13 cellular contexts compared by ENCODE assay signal in the genomic region with DNA sequence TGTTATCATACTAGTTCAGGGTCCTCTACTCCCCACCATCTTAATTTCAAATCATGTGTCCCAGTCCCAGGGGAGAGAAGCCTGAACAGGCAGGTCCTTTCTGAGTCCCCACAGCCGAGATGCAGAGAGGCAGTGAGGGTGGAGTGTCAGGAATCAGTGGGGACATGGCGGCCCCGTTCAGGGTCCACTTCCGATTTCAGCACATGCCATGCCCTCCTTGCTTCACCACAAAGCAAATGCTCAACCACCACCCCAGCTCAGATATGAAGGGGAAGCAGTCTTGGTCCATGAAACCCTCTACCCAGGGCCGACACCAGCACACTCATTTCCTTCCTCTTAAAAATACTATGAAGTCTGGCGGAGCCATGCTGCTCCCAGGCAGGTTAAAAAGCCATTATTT. TPM values are rescaled to one million over a fixed set of nuclear protein-coding genes. Genes with fewer than 3 reads are reported as not detected.
DNase-seq lines count a peak whose midpoint lies in the region; ATAC-seq and TF ChIP-seq lines count a peak whose summit lies in the region.
"Had no signal": no experiment of that assay in that cellular context is flagged by ENCODE, and none has a peak within 500 bp of the region (broad histone marks: within the 10 kb centered on the region; RNA-seq: fewer than 3 reads in every experiment).

No MANE protein-coding gene starts in this region.

- no peaks in the 10 kb centered on the region for H3K9me3 ChIP-seq in OCI-LY1 (ENCODE audit: low read length)
- H3K9me3 ChIP-seq: adrenal gland, SK-N-SH had no signal

- H3K4me1 ChIP-seq in OCI-LY1 (ENCODE audit: insufficient read depth, low read length, severe bottlenecking), result peaks cover 74% of the 10 kb centered on the region

- no peaks in the 10 kb centered on the region for H3K27me3 Mint-ChIP-seq in activated T-cell treated with anti-CD3 and anti-CD28 coated beads, Interleukin-2, amount 50 U/mL, for 72 hours (ENCODE audit: low read depth)
- H3K27me3 Mint-ChIP-seq in activated T-cell treated with anti-CD3 and anti-CD28 coated beads, Interleukin-2, amount 50 U/mL, for 4 hours (ENCODE audit: low read depth), result no peaks in the 10 kb centered on the region
- H3K27me3 Mint-ChIP-seq in dendritic cell treated with granulocyte-macrophage colony-stimulating factor and Interleukin-4, amounts not matched to agents 40 ng/mL and 50 ng/mL, for 4 days, result no peaks in the 10 kb centered on the region
- no peaks in the 10 kb centered on the region for H3K27me3 Mint-ChIP-seq in stimulated activated naive CD8-positive, alpha-beta T cell treated with anti-CD3 and anti-CD28 coated beads, Interleukin-15, amount 100 ng/mL, for 72 hours

- ATAC-seq in activated T-cell treated with anti-CD3 and anti-CD28 coated beads, Interleukin-2, amount 50 U/mL, for 72 hours (replicated peaks in 1 of 2), result peak in 1 of 2 donors; percentile 13
- ATAC-seq in activated T-cell treated with anti-CD3 and anti-CD28 coated beads, Interleukin-2, amount 50 U/mL, for 4 hours, result no peak
- peak; percentile 23 for ATAC-seq in stimulated activated naive CD8-positive, alpha-beta T cell treated with anti-CD3 and anti-CD28 coated beads, Interleukin-15, amount 100 ng/mL, for 72 hours
- ATAC-seq in GM18498 (IDR thresholded peaks at IDR 0.05; ENCODE audit: unreplicated experiment), result no peak
- ATAC-seq: left colon, sciatic nerve had no signal

- DNase-seq in activated T-cell treated with anti-CD3 and anti-CD28 coated beads, Interleukin-2, amount 50 U/mL, for 72 hours, result no peak
- no peak for DNase-seq in activated T-cell treated with anti-CD3 and anti-CD28 coated beads, Interleukin-2, amount 50 U/mL, for 4 hours
- DNase-seq in stimulated activated naive CD8-positive, alpha-beta T cell treated with anti-CD3 and anti-CD28 coated beads, Interleukin-15, amount 100 ng/mL, for 72 hours, result no peak
- no peak for DNase-seq in activated effector memory CD4-positive, alpha-beta T cell treated with Interleukin-2 at 50 U/mL for 16 hours
- no peak for DNase-seq in stimulated activated CD8-positive, alpha-beta memory T cell treated with anti-CD3 and anti-CD28 coated beads, Interleukin-4, amount 100 ng/mL, for 48 hours
- DNase-seq: left colon, NCI-H1930, SK-N-SH had no signal

- H3K9ac ChIP-seq in OCI-LY1 (ENCODE audit: low read length), result peak overlapping the region; percentile 16; the same call in 1 of the 2 replicates
- H3K9ac ChIP-seq: SK-N-SH had no signal

- intact Hi-C loops in dendritic cell treated with granulocyte-macrophage colony-stimulating factor and Interleukin-4, amounts not matched to agents 40 ng/mL and 50 ng/mL, for 4 days (cut with micrococcal nuclease), result no loop called here

- no peaks in the 10 kb centered on the region for H3K9me3 Mint-ChIP-seq in activated T-cell treated with anti-CD3 and anti-CD28 coated beads, Interleukin-2, amount 50 U/mL, for 72 hours
- no peaks in the 10 kb centered on the region for H3K9me3 Mint-ChIP-seq in activated T-cell treated with anti-CD3 and anti-CD28 coated beads, Interleukin-2, amount 50 U/mL, for 4 hours
- H3K9me3 Mint-ChIP-seq in dendritic cell treated with granulocyte-macrophage colony-stimulating factor and Interleukin-4, amounts not matched to agents 40 ng/mL and 50 ng/mL, for 4 days, result no peaks in the 10 kb centered on the region
- H3K9me3 Mint-ChIP-seq in stimulated activated naive CD8-positive, alpha-beta T cell treated with anti-CD3 and anti-CD28 coated beads, Interleukin-15, amount 100 ng/mL, for 72 hours, result no peaks in the 10 kb centered on the region

- H2AFZ ChIP-seq in OCI-LY1 (ENCODE audit: low read length), result peak overlapping the region; percentile 22; the same call in 1 of the 2 replicates

- H3F3A ChIP-seq in OCI-LY1 (ENCODE audit: insufficient read depth, low read length), result no peaks in the 10 kb centered on the region

- H3K4me1 Mint-ChIP-seq in activated T-cell treated with anti-CD3 and anti-CD28 coated beads, Interleukin-2, amount 50 U/mL, for 72 hours (ENCODE audit: low read depth), result peaks cover 74% of the 10 kb centered on the region
- H3K4me1 Mint-ChIP-seq in activated T-cell treated with anti-CD3 and anti-CD28 coated beads, Interleukin-2, amount 50 U/mL, for 4 hours (ENCODE audit: low read depth), result peaks cover 46% of the 10 kb centered on the region
- H3K4me1 Mint-ChIP-seq in dendritic cell treated with granulocyte-macrophage colony-stimulating factor and Interleukin-4, amounts not matched to agents 40 ng/mL and 50 ng/mL, for 4 days (ENCODE audit: low read depth), result peaks cover 78% of the 10 kb centered on the region
- H3K4me1 Mint-ChIP-seq in stimulated activated naive CD8-positive, alpha-beta T cell treated with anti-CD3 and anti-CD28 coated beads, Interleukin-15, amount 100 ng/mL, for 72 hours, result peaks cover 79% of the 10 kb centered on the region

- no peaks in the 10 kb centered on the region for H3K27me3 ChIP-seq in OCI-LY1 (ENCODE audit: insufficient read depth, low read length)
- H3K27me3 ChIP-seq: adrenal gland had no signal

- no peak for TF ChIP-seq CTCF in OCI-LY1 (IDR thresholded peaks at IDR 0.05; ENCODE audit: low read length)

- H4K20me1 ChIP-seq in OCI-LY1 (ENCODE audit: insufficient read depth, low read length), result no peaks in the 10 kb centered on the region

- no peaks in the 10 kb centered on the region for H3K36me3 ChIP-seq in OCI-LY1 (ENCODE audit: insufficient read depth, low read length)
- H3K36me3 ChIP-seq: adrenal gland had no signal

- peak overlapping the region; percentile 32 to 45 for H3K4me3 Mint-ChIP-seq in activated T-cell treated with anti-CD3 and anti-CD28 coated beads, Interleukin-2, amount 50 U/mL, for 72 hours
- H3K4me3 Mint-ChIP-seq in activated T-cell treated with anti-CD3 and anti-CD28 coated beads, Interleukin-2, amount 50 U/mL, for 4 hours, result no peak overlapping the region
- H3K4me3 Mint-ChIP-seq in dendritic cell treated with granulocyte-macrophage colony-stimulating factor and Interleukin-4, amounts not matched to agents 40 ng/mL and 50 ng/mL, for 4 days, result peak overlapping the region; percentile 18
- H3K4me3 Mint-ChIP-seq in stimulated activated naive CD8-positive, alpha-beta T cell treated with anti-CD3 and anti-CD28 coated beads, Interleukin-15, amount 100 ng/mL, for 72 hours, result peak overlapping the region; percentile 71 to 72

- no peaks in the 10 kb centered on the region for H3K9me2 ChIP-seq in OCI-LY1 (ENCODE audit: low read depth, low read length)
- H3K9me2 ChIP-seq: SK-N-SH had no signal

- peak overlapping the region; percentile 93 for H3K27ac ChIP-seq in OCI-LY1 (ENCODE audit: low read depth, low read length, poor library complexity, severe bottlenecking)

- peak overlapping the region; percentile 91 for H3K27ac Mint-ChIP-seq in activated T-cell treated with anti-CD3 and anti-CD28 coated beads, Interleukin-2, amount 50 U/mL, for 72 hours
- H3K27ac Mint-ChIP-seq in dendritic cell treated with granulocyte-macrophage colony-stimulating factor and Interleukin-4, amounts not matched to agents 40 ng/mL and 50 ng/mL, for 4 days, result peak overlapping the region; percentile 98
- H3K27ac Mint-ChIP-seq in stimulated activated naive CD8-positive, alpha-beta T cell treated with anti-CD3 and anti-CD28 coated beads, Interleukin-15, amount 100 ng/mL, for 72 hours, result peak overlapping the region; percentile 86 to 94

- no peaks in the 10 kb centered on the region for H3K36me3 Mint-ChIP-seq in activated T-cell treated with anti-CD3 and anti-CD28 coated beads, Interleukin-2, amount 50 U/mL, for 72 hours (ENCODE audit: insufficient read depth in 2 of 2)
- no peaks in the 10 kb centered on the region for H3K36me3 Mint-ChIP-seq in activated T-cell treated with anti-CD3 and anti-CD28 coated beads, Interleukin-2, amount 50 U/mL, for 4 hours (ENCODE audit: insufficient read depth)
- no peaks in the 10 kb centered on the region for H3K36me3 Mint-ChIP-seq in dendritic cell treated with granulocyte-macrophage colony-stimulating factor and Interleukin-4, amounts not matched to agents 40 ng/mL and 50 ng/mL, for 4 days (ENCODE audit: low read depth)

- H3K4me3 ChIP-seq in OCI-LY1 (ENCODE audit: low read depth, low read length, poor library complexity, severe bottlenecking), result no peak overlapping the region
- H3K4me3 ChIP-seq: adrenal gland had no signal

- no peaks in the 10 kb centered on the region for H3K79me2 ChIP-seq in OCI-LY1 (ENCODE audit: insufficient read depth, low read length)

- H3K4me2 ChIP-seq in OCI-LY1 (ENCODE audit: low read length), result peak overlapping the region; percentile 38
- H3K4me2 ChIP-seq: SK-N-SH had no signal

RNA-seq across cellular contexts. Expression of a gene that starts 5.1 kb away (rescaled TPM):
- 10 to 100 TPM; 63.7 to 80.3 TPM for total RNA-seq in activated T-cell treated with anti-CD3 and anti-CD28 coated beads, Interleukin-2, amount 50 U/mL, for 72 hours
- 10 to 100 TPM; 31.7 to 51.5 (median 37.1) TPM for total RNA-seq in activated T-cell treated with anti-CD3 and anti-CD28 coated beads, Interleukin-2, amount 50 U/mL, for 4 hours

RNA-seq across cellular contexts. Expression of a gene that starts 33.7 kb away (rescaled TPM):
- total RNA-seq in activated T-cell treated with anti-CD3 and anti-CD28 coated beads, Interleukin-2, amount 50 U/mL, for 72 hours, result 100 to 1,000 TPM; 125 to 159 TPM
- total RNA-seq in activated T-cell treated with anti-CD3 and anti-CD28 coated beads, Interleukin-2, amount 50 U/mL, for 4 hours, result 100 to 1,000 TPM; 113 to 162 (median 124) TPM

RNA-seq across cellular contexts. Expression of a gene that starts 45.7 kb away (rescaled TPM):
- 10 to 100 TPM; 52.3 to 71.0 TPM for total RNA-seq in activated T-cell treated with anti-CD3 and anti-CD28 coated beads, Interleukin-2, amount 50 U/mL, for 72 hours
- 10 to 100 TPM; 61.3 to 79.7 (median 73.0) TPM for total RNA-seq in activated T-cell treated with anti-CD3 and anti-CD28 coated beads, Interleukin-2, amount 50 U/mL, for 4 hours
